Comparison of ENCODE assay signal across 1 cellular context in the genomic region with DNA sequence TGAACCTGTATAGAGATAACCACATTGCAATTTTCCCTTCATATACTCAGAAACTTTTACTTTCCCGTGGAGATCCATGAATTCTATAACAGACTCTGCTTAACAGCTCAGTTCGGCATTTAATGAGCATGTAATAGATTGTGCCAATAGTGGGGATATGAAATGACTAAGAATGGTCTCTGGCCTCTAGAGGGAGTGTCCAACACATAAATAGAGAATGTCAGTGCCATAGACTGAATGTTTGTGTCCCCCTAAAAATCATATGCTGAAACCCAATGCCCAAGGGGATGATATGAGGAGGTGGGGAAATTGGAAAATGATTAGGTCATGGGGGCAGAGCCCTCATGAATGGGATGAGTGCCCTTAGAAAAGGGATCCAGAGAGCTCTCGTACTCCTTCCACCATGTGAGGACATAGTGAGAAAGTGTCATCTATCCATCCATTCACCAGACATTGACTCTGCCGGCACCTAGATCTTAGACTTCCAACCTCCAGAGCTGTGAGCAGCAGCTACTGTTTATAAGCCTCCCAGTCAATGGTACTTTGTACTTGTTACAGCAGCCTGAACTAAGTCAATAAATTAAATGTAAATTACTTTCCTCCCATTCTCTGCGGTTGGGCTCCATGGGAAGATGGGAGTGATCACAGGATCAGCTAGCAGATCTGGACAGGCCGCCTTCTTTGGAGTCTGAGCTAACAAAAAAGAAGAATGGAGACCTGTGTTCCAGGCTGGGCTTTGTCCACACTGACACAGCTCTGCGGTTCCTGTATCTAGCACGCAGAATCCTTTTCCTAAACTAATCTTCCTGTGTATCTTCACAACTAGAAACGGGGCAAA.
TF ChIP-seq lines count a peak whose summit lies in the region.

No MANE protein-coding gene starts in this region.

TF ChIP-seq in HepG2, 621 proteins besides CTCF, POLR2A, EP300 and RAD21 (continued from another document and continues in another):
- TF ChIP-seq, protein P1, sequence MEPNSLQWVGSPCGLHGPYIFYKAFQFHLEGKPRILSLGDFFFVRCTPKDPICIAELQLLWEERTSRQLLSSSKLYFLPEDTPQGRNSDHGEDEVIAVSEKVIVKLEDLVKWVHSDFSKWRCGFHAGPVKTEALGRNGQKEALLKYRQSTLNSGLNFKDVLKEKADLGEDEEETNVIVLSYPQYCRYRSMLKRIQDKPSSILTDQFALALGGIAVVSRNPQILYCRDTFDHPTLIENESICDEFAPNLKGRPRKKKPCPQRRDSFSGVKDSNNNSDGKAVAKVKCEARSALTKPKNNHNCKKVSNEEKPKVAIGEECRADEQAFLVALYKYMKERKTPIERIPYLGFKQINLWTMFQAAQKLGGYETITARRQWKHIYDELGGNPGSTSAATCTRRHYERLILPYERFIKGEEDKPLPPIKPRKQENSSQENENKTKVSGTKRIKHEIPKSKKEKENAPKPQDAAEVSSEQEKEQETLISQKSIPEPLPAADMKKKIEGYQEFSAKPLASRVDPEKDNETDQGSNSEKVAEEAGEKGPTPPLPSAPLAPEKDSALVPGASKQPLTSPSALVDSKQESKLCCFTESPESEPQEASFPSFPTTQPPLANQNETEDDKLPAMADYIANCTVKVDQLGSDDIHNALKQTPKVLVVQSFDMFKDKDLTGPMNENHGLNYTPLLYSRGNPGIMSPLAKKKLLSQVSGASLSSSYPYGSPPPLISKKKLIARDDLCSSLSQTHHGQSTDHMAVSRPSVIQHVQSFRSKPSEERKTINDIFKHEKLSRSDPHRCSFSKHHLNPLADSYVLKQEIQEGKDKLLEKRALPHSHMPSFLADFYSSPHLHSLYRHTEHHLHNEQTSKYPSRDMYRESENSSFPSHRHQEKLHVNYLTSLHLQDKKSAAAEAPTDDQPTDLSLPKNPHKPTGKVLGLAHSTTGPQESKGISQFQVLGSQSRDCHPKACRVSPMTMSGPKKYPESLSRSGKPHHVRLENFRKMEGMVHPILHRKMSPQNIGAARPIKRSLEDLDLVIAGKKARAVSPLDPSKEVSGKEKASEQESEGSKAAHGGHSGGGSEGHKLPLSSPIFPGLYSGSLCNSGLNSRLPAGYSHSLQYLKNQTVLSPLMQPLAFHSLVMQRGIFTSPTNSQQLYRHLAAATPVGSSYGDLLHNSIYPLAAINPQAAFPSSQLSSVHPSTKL (CRISPR knock-in tag; IDR thresholded peaks at IDR 0.05): peak; percentile 67; the same call in 1 of the 2 replicates
- TF ChIP-seq, protein P2, sequence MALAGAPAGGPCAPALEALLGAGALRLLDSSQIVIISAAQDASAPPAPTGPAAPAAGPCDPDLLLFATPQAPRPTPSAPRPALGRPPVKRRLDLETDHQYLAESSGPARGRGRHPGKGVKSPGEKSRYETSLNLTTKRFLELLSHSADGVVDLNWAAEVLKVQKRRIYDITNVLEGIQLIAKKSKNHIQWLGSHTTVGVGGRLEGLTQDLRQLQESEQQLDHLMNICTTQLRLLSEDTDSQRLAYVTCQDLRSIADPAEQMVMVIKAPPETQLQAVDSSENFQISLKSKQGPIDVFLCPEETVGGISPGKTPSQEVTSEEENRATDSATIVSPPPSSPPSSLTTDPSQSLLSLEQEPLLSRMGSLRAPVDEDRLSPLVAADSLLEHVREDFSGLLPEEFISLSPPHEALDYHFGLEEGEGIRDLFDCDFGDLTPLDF (CRISPR knock-in tag; IDR thresholded peaks at IDR 0.05): no peak
- no peak for TF ChIP-seq HNRNPH1 (optimal IDR thresholded peaks at IDR 0.05; ENCODE audit: low read depth, low read length)
- TF ChIP-seq NCOA5 (CRISPR knock-in tag; IDR thresholded peaks at IDR 0.05): no peak
- peak; percentile 38 for TF ChIP-seq SKI (IDR thresholded peaks at IDR 0.05; ENCODE audit: partially characterized antibody)
- peak; percentile 79; the same call in 1 of the 2 replicates for TF ChIP-seq ZSCAN29 (CRISPR knock-in tag; conservative IDR thresholded peaks at IDR 0.05)
- no peak for TF ChIP-seq RXRB (CRISPR knock-in tag; IDR thresholded peaks at IDR 0.05; ENCODE audit: borderline replicate concordance)
- no peak; the same call in 1 of the 2 replicates for TF ChIP-seq KDM5A (IDR thresholded peaks at IDR 0.05; ENCODE audit: borderline replicate concordance, low read length)
- TF ChIP-seq AKAP8 (CRISPR knock-in tag; IDR thresholded peaks at IDR 0.05): no peak
- peak; percentile 46; the same call in 1 of the 2 replicates for TF ChIP-seq ETV5 (CRISPR knock-in tag; IDR thresholded peaks at IDR 0.05; ENCODE audit: borderline replicate concordance)
- TF ChIP-seq, protein P3, sequence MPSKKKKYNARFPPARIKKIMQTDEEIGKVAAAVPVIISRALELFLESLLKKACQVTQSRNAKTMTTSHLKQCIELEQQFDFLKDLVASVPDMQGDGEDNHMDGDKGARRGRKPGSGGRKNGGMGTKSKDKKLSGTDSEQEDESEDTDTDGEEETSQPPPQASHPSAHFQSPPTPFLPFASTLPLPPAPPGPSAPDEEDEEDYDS (CRISPR knock-in tag; IDR thresholded peaks at IDR 0.05): peak; percentile 67
- peak; percentile 45; the same call in 1 of the 2 replicates for TF ChIP-seq ZNF3 (CRISPR knock-in tag; IDR thresholded peaks at IDR 0.05)
- TF ChIP-seq HNF4G (IDR thresholded peaks at IDR 0.05; ENCODE audit: borderline replicate concordance, low read depth, low read length): peak; percentile 70
- peak; percentile 32; the same call in 1 of the 2 replicates for TF ChIP-seq HNF4G (CRISPR knock-in tag; IDR thresholded peaks at IDR 0.05; ENCODE audit: borderline replicate concordance, low read depth)
- peak; percentile 78; the same call in 1 of the 2 replicates for TF ChIP-seq ZNF292 (CRISPR knock-in tag; IDR thresholded peaks at IDR 0.05; ENCODE audit: borderline replicate concordance, low read depth)
- TF ChIP-seq AHR (CRISPR knock-in tag; IDR thresholded peaks at IDR 0.05): no peak
- no peak for TF ChIP-seq RORA (CRISPR knock-in tag; IDR thresholded peaks at IDR 0.05)
- no peak for TF ChIP-seq ZNF607 (CRISPR knock-in tag; IDR thresholded peaks at IDR 0.05; ENCODE audit: borderline replicate concordance)
- no peak for TF ChIP-seq KLF9 (CRISPR knock-in tag; IDR thresholded peaks at IDR 0.05; ENCODE audit: low read depth)
- no peak for TF ChIP-seq ZNF670 (CRISPR knock-in tag; IDR thresholded peaks at IDR 0.05; ENCODE audit: borderline replicate concordance)
- TF ChIP-seq, protein P4, sequence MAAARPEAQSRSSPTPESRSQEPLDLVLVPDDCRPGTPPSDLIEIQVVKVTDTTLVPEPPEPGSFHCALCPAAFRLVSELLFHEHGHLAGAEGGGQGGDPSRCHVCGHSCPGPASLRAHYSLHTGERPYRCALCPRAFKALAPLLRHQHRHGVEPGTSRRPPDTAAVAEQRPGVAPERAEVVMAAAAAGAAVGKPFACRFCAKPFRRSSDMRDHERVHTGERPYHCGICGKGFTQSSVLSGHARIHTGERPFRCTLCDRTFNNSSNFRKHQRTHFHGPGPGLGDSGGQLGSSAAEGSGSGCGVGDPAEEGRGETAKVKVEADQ (CRISPR knock-in tag; IDR thresholded peaks at IDR 0.05; ENCODE audit: borderline replicate concordance): no peak
- TF ChIP-seq POLR2G (IDR thresholded peaks at IDR 0.05; ENCODE audit: low read depth, low read length): peak; percentile 71
- 0 out of 2 replicates have a peak, but pooled peaks have one; percentile 4 for TF ChIP-seq FOXJ3 (CRISPR knock-in tag; IDR thresholded peaks at IDR 0.05; ENCODE audit: borderline replicate concordance)
- TF ChIP-seq, protein P5, sequence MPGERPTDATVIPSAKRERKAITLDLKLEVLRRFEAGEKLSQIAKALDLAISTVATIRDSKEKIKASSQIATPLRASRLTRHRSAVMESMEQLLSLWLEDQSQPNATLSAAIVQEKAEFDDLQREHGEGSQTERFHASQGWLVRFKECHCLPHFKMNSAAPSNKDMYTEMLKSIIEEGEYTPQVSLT (CRISPR knock-in tag; IDR thresholded peaks at IDR 0.05; ENCODE audit: borderline replicate concordance, low read depth): no peak
- TF ChIP-seq PHF8 (CRISPR knock-in tag; IDR thresholded peaks at IDR 0.05): no peak
- no peak for TF ChIP-seq MIER2 (CRISPR knock-in tag; IDR thresholded peaks at IDR 0.05)
- peak; percentile 66 for TF ChIP-seq RARA (CRISPR knock-in tag; IDR thresholded peaks at IDR 0.05)
- peak; percentile 10; the same call in 1 of the 2 replicates for TF ChIP-seq ZSCAN9 (CRISPR knock-in tag; IDR thresholded peaks at IDR 0.05; ENCODE audit: borderline replicate concordance)
- peak; percentile 32; the same call in 1 of the 2 replicates for TF ChIP-seq TCF7L2 (IDR thresholded peaks at IDR 0.05; ENCODE audit: low read depth, low read length)
- TF ChIP-seq ZNF143 (CRISPR knock-in tag; IDR thresholded peaks at IDR 0.05): peak; percentile 22; the same call in 1 of the 2 replicates
- 0 out of 2 replicates have a peak, but pooled peaks have one; percentile 18 for TF ChIP-seq SIX4 (CRISPR knock-in tag; IDR thresholded peaks at IDR 0.05)
- no peak for TF ChIP-seq KDM4B (CRISPR knock-in tag; IDR thresholded peaks at IDR 0.05)
- peak; percentile 50; the same call in 1 of the 2 replicates for TF ChIP-seq ISL2 (CRISPR knock-in tag; IDR thresholded peaks at IDR 0.05)
- no peak for TF ChIP-seq ZNF883 (CRISPR knock-in tag; IDR thresholded peaks at IDR 0.05; ENCODE audit: not compliant biosample characterization)
- peak; percentile 79 for TF ChIP-seq SOX13 (IDR thresholded peaks at IDR 0.05)
- TF ChIP-seq SOX13 (CRISPR knock-in tag; conservative IDR thresholded peaks at IDR 0.05 in 1 of 2, IDR thresholded peaks at IDR 0.05 in 1 of 2): peak in 1 of 2 experiments; percentile 87; a peak in 2 of 4 replicates
- peak; percentile 52; the same call in 1 of the 2 replicates for TF ChIP-seq NCOR1 (IDR thresholded peaks at IDR 0.05; ENCODE audit: borderline replicate concordance, low read length)
- TF ChIP-seq, protein P6, sequence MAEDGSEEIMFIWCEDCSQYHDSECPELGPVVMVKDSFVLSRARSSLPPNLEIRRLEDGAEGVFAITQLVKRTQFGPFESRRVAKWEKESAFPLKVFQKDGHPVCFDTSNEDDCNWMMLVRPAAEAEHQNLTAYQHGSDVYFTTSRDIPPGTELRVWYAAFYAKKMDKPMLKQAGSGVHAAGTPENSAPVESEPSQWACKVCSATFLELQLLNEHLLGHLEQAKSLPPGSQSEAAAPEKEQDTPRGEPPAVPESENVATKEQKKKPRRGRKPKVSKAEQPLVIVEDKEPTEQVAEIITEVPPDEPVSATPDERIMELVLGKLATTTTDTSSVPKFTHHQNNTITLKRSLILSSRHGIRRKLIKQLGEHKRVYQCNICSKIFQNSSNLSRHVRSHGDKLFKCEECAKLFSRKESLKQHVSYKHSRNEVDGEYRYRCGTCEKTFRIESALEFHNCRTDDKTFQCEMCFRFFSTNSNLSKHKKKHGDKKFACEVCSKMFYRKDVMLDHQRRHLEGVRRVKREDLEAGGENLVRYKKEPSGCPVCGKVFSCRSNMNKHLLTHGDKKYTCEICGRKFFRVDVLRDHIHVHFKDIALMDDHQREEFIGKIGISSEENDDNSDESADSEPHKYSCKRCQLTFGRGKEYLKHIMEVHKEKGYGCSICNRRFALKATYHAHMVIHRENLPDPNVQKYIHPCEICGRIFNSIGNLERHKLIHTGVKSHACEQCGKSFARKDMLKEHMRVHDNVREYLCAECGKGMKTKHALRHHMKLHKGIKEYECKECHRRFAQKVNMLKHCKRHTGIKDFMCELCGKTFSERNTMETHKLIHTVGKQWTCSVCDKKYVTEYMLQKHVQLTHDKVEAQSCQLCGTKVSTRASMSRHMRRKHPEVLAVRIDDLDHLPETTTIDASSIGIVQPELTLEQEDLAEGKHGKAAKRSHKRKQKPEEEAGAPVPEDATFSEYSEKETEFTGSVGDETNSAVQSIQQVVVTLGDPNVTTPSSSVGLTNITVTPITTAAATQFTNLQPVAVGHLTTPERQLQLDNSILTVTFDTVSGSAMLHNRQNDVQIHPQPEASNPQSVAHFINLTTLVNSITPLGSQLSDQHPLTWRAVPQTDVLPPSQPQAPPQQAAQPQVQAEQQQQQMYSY (CRISPR knock-in tag; IDR thresholded peaks at IDR 0.05): no peak
- TF ChIP-seq, protein P7, sequence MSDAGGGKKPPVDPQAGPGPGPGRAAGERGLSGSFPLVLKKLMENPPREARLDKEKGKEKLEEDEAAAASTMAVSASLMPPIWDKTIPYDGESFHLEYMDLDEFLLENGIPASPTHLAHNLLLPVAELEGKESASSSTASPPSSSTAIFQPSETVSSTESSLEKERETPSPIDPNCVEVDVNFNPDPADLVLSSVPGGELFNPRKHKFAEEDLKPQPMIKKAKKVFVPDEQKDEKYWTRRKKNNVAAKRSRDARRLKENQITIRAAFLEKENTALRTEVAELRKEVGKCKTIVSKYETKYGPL (CRISPR knock-in tag; IDR thresholded peaks at IDR 0.05): no peak
- TF ChIP-seq, protein P8, sequence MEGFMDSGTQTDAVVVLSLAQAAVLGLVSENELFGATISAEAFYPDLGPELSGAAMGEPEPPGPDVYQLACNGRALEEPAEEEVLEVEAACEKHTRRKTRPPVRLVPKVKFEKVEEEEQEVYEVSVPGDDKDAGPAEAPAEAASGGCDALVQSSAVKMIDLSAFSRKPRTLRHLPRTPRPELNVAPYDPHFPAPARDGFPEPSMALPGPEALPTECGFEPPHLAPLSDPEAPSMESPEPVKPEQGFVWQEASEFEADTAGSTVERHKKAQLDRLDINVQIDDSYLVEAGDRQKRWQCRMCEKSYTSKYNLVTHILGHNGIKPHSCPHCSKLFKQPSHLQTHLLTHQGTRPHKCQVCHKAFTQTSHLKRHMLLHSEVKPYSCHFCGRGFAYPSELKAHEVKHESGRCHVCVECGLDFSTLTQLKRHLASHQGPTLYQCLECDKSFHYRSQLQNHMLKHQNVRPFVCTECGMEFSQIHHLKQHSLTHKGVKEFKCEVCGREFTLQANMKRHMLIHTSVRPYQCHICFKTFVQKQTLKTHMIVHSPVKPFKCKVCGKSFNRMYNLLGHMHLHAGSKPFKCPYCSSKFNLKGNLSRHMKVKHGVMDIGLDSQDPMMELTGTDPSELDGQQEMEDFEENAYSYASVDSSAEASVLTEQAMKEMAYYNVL (CRISPR knock-in tag; IDR thresholded peaks at IDR 0.05; ENCODE audit: borderline replicate concordance): 0 out of 2 replicates have a peak, but pooled peaks have one; percentile 53
- 0 out of 2 replicates have a peak, but pooled peaks have one; percentile 64 for TF ChIP-seq ZNF747 (CRISPR knock-in tag; IDR thresholded peaks at IDR 0.05; ENCODE audit: borderline replicate concordance)
- TF ChIP-seq RAD51 (IDR thresholded peaks at IDR 0.05; ENCODE audit: borderline replicate concordance): no peak
- TF ChIP-seq, protein P9, sequence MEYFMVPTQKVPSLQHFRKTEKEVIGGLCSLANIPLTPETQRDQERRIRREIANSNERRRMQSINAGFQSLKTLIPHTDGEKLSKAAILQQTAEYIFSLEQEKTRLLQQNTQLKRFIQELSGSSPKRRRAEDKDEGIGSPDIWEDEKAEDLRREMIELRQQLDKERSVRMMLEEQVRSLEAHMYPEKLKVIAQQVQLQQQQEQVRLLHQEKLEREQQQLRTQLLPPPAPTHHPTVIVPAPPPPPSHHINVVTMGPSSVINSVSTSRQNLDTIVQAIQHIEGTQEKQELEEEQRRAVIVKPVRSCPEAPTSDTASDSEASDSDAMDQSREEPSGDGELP (IDR thresholded peaks at IDR 0.05; ENCODE audit: borderline replicate concordance, low read depth): no peak; the same call in 1 of the 2 replicates
